1 cellular context compared by ENCODE assay signal in genomic region chr7:128121731-128122576, GRCh38.
TF ChIP-seq lines count a peak whose summit lies in the region.

No MANE protein-coding gene starts in this region.

TF ChIP-seq in K562, 482 proteins besides CTCF, POLR2A, EP300 and RAD21 (continued from another document):
- TF ChIP-seq ZBTB40 (IDR thresholded peaks at IDR 0.05) (peak; percentile 86), ZBTB40 (CRISPR knock-in tag; IDR thresholded peaks at IDR 0.05) (no peak), GABPA (tag; conservative IDR thresholded peaks at IDR 0.05; ENCODE audit: low read depth) (peak; percentile 92), YY1 (IDR thresholded peaks at IDR 0.05; ENCODE audit: borderline replicate concordance in 1 of 3, control insufficient read depth in 1 of 3, extremely low read depth in 1 of 3, insufficient read depth in 3 of 3, insufficient read length in 1 of 3, insufficient replicate concordance in 2 of 3, low read depth in 1 of 3, low read length in 2 of 3) (peak in 1 of 3 experiments; percentile 73), L3MBTL2 (IDR thresholded peaks at IDR 0.05) (0 out of 2 replicates have a peak, but pooled peaks have one; percentile 35), ZBTB11 (CRISPR knock-in tag; IDR thresholded peaks at IDR 0.05) (peak in 2 of 3 experiments; percentile 88 to 96; a peak in 4 of 6 replicates), E2F3 (CRISPR knock-in tag; IDR thresholded peaks at IDR 0.05) (0 out of 2 replicates have a peak, but pooled peaks have one; percentile 35), NCOA1 (IDR thresholded peaks at IDR 0.05; ENCODE audit: low read depth) (peak; percentile 77), ZMIZ1 (IDR thresholded peaks at IDR 0.05; ENCODE audit: low read depth in 2 of 2, low read length in 2 of 2) (no peak), ZNF79 (CRISPR knock-in tag; IDR thresholded peaks at IDR 0.05; ENCODE audit: low read depth) (no peak), TBP (optimal IDR thresholded peaks at IDR 0.05; ENCODE audit: low read depth, low read length) (peak; percentile 17), ETV1 (tag; conservative IDR thresholded peaks at IDR 0.05; ENCODE audit: low read depth) (peak; percentile 36; the same call in 1 of the 2 replicates), THRB (CRISPR knock-in tag; conservative IDR thresholded peaks at IDR 0.05) (0 out of 2 replicates have a peak, but pooled peaks have one; percentile 5), ETS1 (conservative IDR thresholded peaks at IDR 0.05; ENCODE audit: control insufficient read depth, low read depth, low read length) (0 out of 2 replicates have a peak, but pooled peaks have one; percentile 50), DPF2 (IDR thresholded peaks at IDR 0.05) (no peak), CGGBP1 (CRISPR knock-in tag; IDR thresholded peaks at IDR 0.05) (no peak), POLR2G (IDR thresholded peaks at IDR 0.05; ENCODE audit: low read depth, low read length) (0 out of 2 replicates have a peak, but pooled peaks have one; percentile 32), GABPB1 (CRISPR knock-in tag; IDR thresholded peaks at IDR 0.05) (peak; percentile 86)
TF ChIP-seq in K562: peak in this region for 30.
